Comparison of ENCODE assay signal across 25 cellular contexts in the genomic region with DNA sequence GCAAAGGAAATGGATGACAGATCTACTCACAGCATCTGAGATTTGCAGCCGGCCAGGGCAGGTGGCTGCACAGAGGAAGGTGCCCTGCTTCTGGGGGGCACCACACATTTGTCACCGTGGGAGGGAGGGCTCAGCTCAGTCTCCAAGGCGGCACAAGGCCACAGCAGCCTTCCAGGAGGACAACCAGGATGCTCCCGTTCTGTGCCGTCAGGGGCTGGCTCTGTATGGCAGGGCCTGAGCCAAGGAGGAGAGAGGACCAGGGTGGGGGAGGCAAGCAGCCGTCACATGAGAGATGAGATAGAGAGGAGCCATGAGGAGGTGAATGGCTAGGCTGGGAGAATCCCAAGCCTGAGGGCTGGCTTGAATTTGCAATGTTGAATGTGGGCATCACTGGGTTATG. TPM values are rescaled to one million over a fixed set of nuclear protein-coding genes. Genes with fewer than 3 reads are reported as not detected.
"Had no signal": no experiment of that assay in that cellular context is flagged by ENCODE, and none has a peak within 500 bp of the region (broad histone marks: within the 10 kb centered on the region; RNA-seq: fewer than 3 reads in every experiment).

No MANE protein-coding gene starts in this region.

- H3K27me3 ChIP-seq: breast epithelium, Peyer's patch, SJCRH30 had no signal

- H3K4me3 ChIP-seq: breast epithelium, Peyer's patch, SJCRH30 had no signal

- H3K4me1 ChIP-seq: breast epithelium had no signal

- H3K4me3 Mint-ChIP-seq: activated B cell treated with CpG ODN at 0.5 μM for 24 hours; activated CD4-positive, alpha-beta T cell treated with anti-CD3 and anti-CD28 coated beads, Interleukin-2, amount 10 ng/mL, durations not matched to agents 24 days and 14 days; activated naive CD4-positive, alpha-beta T cell treated with anti-CD3 and anti-CD28 coated beads, Interleukin-2, amount 50 U/mL, for 24 hours; activated T-cell treated with anti-CD3 and anti-CD28 coated beads, Interleukin-2, amount 50 U/mL, for 72 hours; T-helper 17 cell had no signal

- H3K9me3 Mint-ChIP-seq: activated CD4-positive, alpha-beta T cell treated with anti-CD3 and anti-CD28 coated beads, Interleukin-2, amount 10 ng/mL, durations not matched to agents 24 days and 14 days had no signal

- H3K27ac ChIP-seq: breast epithelium, Peyer's patch, RWPE1, SJCRH30 had no signal

- H3K9me3 ChIP-seq: Peyer's patch had no signal

- H3K27ac Mint-ChIP-seq: activated B cell treated with CpG ODN at 0.5 μM for 24 hours; activated CD4-positive, alpha-beta T cell treated with anti-CD3 and anti-CD28 coated beads, Interleukin-2, amount 10 ng/mL, durations not matched to agents 24 days and 14 days; activated naive CD4-positive, alpha-beta T cell treated with anti-CD3 and anti-CD28 coated beads, Interleukin-2, amount 50 U/mL, for 24 hours; activated T-cell treated with anti-CD3 and anti-CD28 coated beads, Interleukin-2, amount 50 U/mL, for 72 hours; T-helper 17 cell had no signal

- FAIRE-seq: TTC549 had no signal

- H3K36me3 ChIP-seq: breast epithelium, Peyer's patch, SJCRH30 had no signal

- DNase-seq: activated B cell treated with CpG ODN at 0.5 μM for 24 hours; activated CD4-positive, alpha-beta T cell treated with anti-CD3 and anti-CD28 coated beads for 1 hour; activated CD4-positive, alpha-beta T cell treated with anti-CD3 and anti-CD28 coated beads, Interleukin-2, amount 10 ng/mL, durations not matched to agents 24 days and 14 days; activated CD4-positive, alpha-beta T cell treated with anti-CD3 and anti-CD28 coated beads, Interleukin-2, amount 50 U/mL, for 48 hours; activated naive CD4-positive, alpha-beta T cell; activated T-cell treated with anti-CD3 and anti-CD28 coated beads, Interleukin-2, amount 50 U/mL, for 72 hours; aorta; caudate nucleus; Kasumi-1; KBM-7; NCI-H1105 treated with DMSO at 0.1 percent for 48 hours; NCI-H1436 treated with DMSO at 0.1 percent for 48 hours; NCI-H187; NCI-H2081; NCI-H446; NCI-H524; Peyer's patch; Right ventricle myocardium superior; SJCRH30; T-helper 17 cell; T1000 had no signal

- ATAC-seq: activated T-cell treated with anti-CD3 and anti-CD28 coated beads, Interleukin-2, amount 50 U/mL, for 72 hours; T-helper 17 cell had no signal

RNA-seq across cellular contexts. Expression of a gene that starts 4.6 kb away (rescaled TPM):
- total RNA-seq: activated B cell treated with CpG ODN at 0.5 μM for 24 hours, T-helper 17 cell had no signal
